8 cellular contexts compared by ENCODE assay signal in genomic region chr2:158456309-158457066, GRCh38. TPM values are rescaled to one million over a fixed set of nuclear protein-coding genes. Genes with fewer than 3 reads are reported as not detected.
DNase-seq lines count a peak whose midpoint lies in the region; ATAC-seq and TF ChIP-seq lines count a peak whose summit lies in the region.

Gene CCDC148, minus strand, starts transcription at chr2:158456753. Its CDS starts 314 bp downstream, at chr2:158456439.
Gene PKP4, plus strand, starts transcription at chr2:158456952. Its CDS starts 76,233 bp downstream, at chr2:158533185.

- no peaks in the 10 kb centered on the region for H3K9me3 ChIP-seq in Panc1 (ENCODE audit: control insufficient read depth, insufficient read depth, low read depth, low read length)
- no peaks in the 10 kb centered on the region for H3K9me3 ChIP-seq in esophagus squamous epithelium

- peak within 1 kb of the TSS; percentile 79 for H3K27ac ChIP-seq in Panc1 (ENCODE audit: low read length)
- H3K27ac ChIP-seq in esophagus squamous epithelium = peak within 1 kb of the TSS; percentile 89 to 99 (median 98)

- H3K36me3 ChIP-seq in Panc1 (ENCODE audit: control insufficient read depth, insufficient read depth, low read length) (no peaks in the 10 kb centered on the region), esophagus squamous epithelium (no peaks in the 10 kb centered on the region)

- no TSS peak for BruUV-seq in Panc1 (replicated peaks; lab: Mats Ljungman, UMichigan)

- TF ChIP-seq CTCF in Panc1 (IDR thresholded peaks at IDR 0.05) (peak; percentile 45), esophagus squamous epithelium (IDR thresholded peaks at IDR 0.05) (peak in 2 of 6 experiments; percentile 40 to 47)

- CTCF ChIA-PET in Panc1 (lab: Charles Lee) = interaction anchor here (0.6 kb wide), 4 partner anchors 28 to 218 kb away, joined by 3 to 13 read pairs (median 7); no protein-coding TSS in a partner anchor

- H3K4me1 ChIP-seq in Panc1 (ENCODE audit: control insufficient read depth, insufficient read depth, low read length) = peaks cover 22% of the 10 kb centered on the region
- H3K4me1 ChIP-seq in esophagus squamous epithelium = peaks cover 4 to 45% (median 5%) of the 10 kb centered on the region in 3 donors

- 0 to 3% methylated on average over 7 to 8 of the region's 48 CpGs for WGBS in esophagus squamous epithelium, 2 donors

- intact Hi-C loops in Panc1 (cut with micrococcal nuclease; ENCODE audit: unreplicated experiment) = loop anchor here (5.0 kb wide), 1 partner anchor 424 kb away; no protein-coding TSS in a partner anchor
- intact Hi-C loops in esophagus squamous epithelium (cut with DNase I) = loop anchor here (10.0 kb wide), 1 partner anchor 288 kb away; no protein-coding TSS in a partner anchor

- peak; percentile 91 for ATAC-seq in GM21737 (IDR thresholded peaks at IDR 0.05; ENCODE audit: unreplicated experiment)
- peak; percentile 94 for ATAC-seq in Panc1

- DNase-seq in DMS79 (lab: John Stamatoyannopoulos, UW) = peak; percentile 95
- DNase-seq in KG1 (lab: John Stamatoyannopoulos, UW) = peak; percentile 63
- DNase-seq in Panc1 (ENCODE audit: low read depth, low spot score) = no peak
- peak; percentile 77 for DNase-seq in activated T-helper 1 cell treated with Interleukin-2 at 50 U/mL for 16 hours (ENCODE audit: low read depth)
- peak; percentile 29 for DNase-seq in esophagus squamous epithelium (lab: John Stamatoyannopoulos, UW)
- peak; percentile 96 for DNase-seq in myocyte (ENCODE audit: low read depth)
- DNase-seq in stimulated activated CD8-positive, alpha-beta memory T cell treated with anti-CD3 and anti-CD28 coated beads, Interleukin-7, amount 100 ng/mL, for 24 hours (ENCODE audit: low read depth) = peak; percentile 69

- in situ Hi-C loops in Panc1 (cut with HindIII; ENCODE audit: low pct_unique_long_range_greater_than_20kb, low sequenced_read_pairs) = no loop called here

- POLR2A ChIA-PET in Panc1 (lab: Charles Lee) = interaction anchor here (0.6 to 0.7 kb wide), 4 partner anchors 32 to 585 kb away, joined by 3 to 6 read pairs (median 6); no protein-coding TSS in a partner anchor

- H3K27me3 ChIP-seq in Panc1 (ENCODE audit: control insufficient read depth, insufficient read depth, low read length) (no peaks in the 10 kb centered on the region), esophagus squamous epithelium (no peaks in the 10 kb centered on the region)

- TF ChIP-seq POLR2A in esophagus squamous epithelium (IDR thresholded peaks at IDR 0.05) = peak in 3 of 4 donors; percentile 43 to 84 (median 76)

- H3K4me3 ChIP-seq in Panc1 (ENCODE audit: low read depth in 2 of 2, low read length in 2 of 2) (peak within 1 kb of the TSS; percentile 89 to 93), esophagus squamous epithelium (peak within 1 kb of the TSS; percentile 71 to 99 (median 92))

RNA-seq across cellular contexts. Expression of gene CCDC148, which starts in this region (rescaled TPM):
- total RNA-seq in Panc1 (2021; ENCODE audit: unreplicated experiment) = 0.92 TPM
- 0.19 TPM for polyA plus RNA-seq in Panc1 (2012; ENCODE audit: insufficient read length)
- under 1 TPM in 2 of 4 donors, not detected in 2; 0.19 to 0.31 TPM for total RNA-seq in esophagus squamous epithelium
- total RNA-seq in myocyte = 0.26 and 0.29 TPM in 2 replicates
- polyA plus RNA-seq in myocyte (2012) = 1.2 TPM

RNA-seq across cellular contexts. Expression of gene PKP4, which starts in this region (rescaled TPM):
- total RNA-seq in Panc1 (2021; ENCODE audit: unreplicated experiment) = 81.7 TPM
- polyA plus RNA-seq in Panc1 (2012; ENCODE audit: insufficient read length) = 47.6 TPM
- total RNA-seq in esophagus squamous epithelium = 10 to 100 TPM; 36.3 to 77.1 (median 46.6) TPM
- total RNA-seq in myocyte = 31.4 and 35.7 TPM in 2 replicates
- 32.0 TPM for polyA plus RNA-seq in myocyte (2012)
